In genomic region chr9:33101104-33101951, GRCh38 we compare ENCODE assay signal across 10 cellular contexts. TPM values are rescaled to one million over a fixed set of nuclear protein-coding genes. Genes with fewer than 3 reads are reported as not detected.
DNase-seq lines count a peak whose midpoint lies in the region; ATAC-seq, FAIRE-seq and TF ChIP-seq lines count a peak whose summit lies in the region.
"Had no signal": no experiment of that assay in that cellular context is flagged by ENCODE, and none has a peak within 500 bp of the region (broad histone marks: within the 10 kb centered on the region; RNA-seq: fewer than 3 reads in every experiment).

No MANE protein-coding gene starts in this region.

- 83% methylated on average over 2 of the region's 10 CpGs; no CpG with 5 or more reads in 1 of the 2 experiments for WGBS in IMR-90 (ENCODE audit: extremely low coverage in 2 of 2, insufficient read length in 1 of 2), 2 experiments
- WGBS in prostate gland: 75% methylated on average over 10 of the region's 10 CpGs

- H3K4me2 ChIP-seq in IMR-90 (ENCODE audit: low read depth, low read length): no peak overlapping the region

- H3K23ac ChIP-seq in IMR-90 (ENCODE audit: low read depth, low read length): no peak overlapping the region

- TF ChIP-seq POLR2A in IMR-90 (IDR thresholded peaks at IDR 0.05; ENCODE audit: low read depth, low read length) (no peak), prostate gland (IDR thresholded peaks at IDR 0.05) (no peak)

- H2AK9ac ChIP-seq in IMR-90 (replicated peaks; ENCODE audit: low read depth, low read length, poor library complexity): peak overlapping the region; percentile 31

- H3K36me3 Mint-ChIP-seq in type B pancreatic cell: no peaks in the 10 kb centered on the region

- dilution Hi-C loops in IMR-90 (cut with HindIII; ENCODE audit: low sequenced_read_pairs, unreplicated experiment): no loop called here

- no TSS peak for BruUV-seq in IMR-90 (replicated peaks; lab: Mats Ljungman, UMichigan)

- no peaks in the 10 kb centered on the region for H3K27me3 Mint-ChIP-seq in type B pancreatic cell
- H3K27me3 Mint-ChIP-seq: activated B cell treated with CpG ODN at 0.5 μM for 24 hours; activated naive CD8-positive, alpha-beta T cell treated with anti-CD3 and anti-CD28 coated beads, Interleukin-2, amount 50 U/mL, for 24 hours had no signal

- in situ Hi-C loops in IMR-90 (cut with MboI; ENCODE audit: low sequenced_read_pairs): no loop called here

- peak overlapping the region in 1 of 2 experiments; percentile 32; a peak in 1 of 4 replicates for H4K8ac ChIP-seq in IMR-90 (ENCODE audit: low read depth in 2 of 2, low read length in 2 of 2)

- H3K9me3 Mint-ChIP-seq in type B pancreatic cell: no peaks in the 10 kb centered on the region
- H3K9me3 Mint-ChIP-seq: activated B cell treated with CpG ODN at 0.5 μM for 24 hours; activated naive CD8-positive, alpha-beta T cell treated with anti-CD3 and anti-CD28 coated beads, Interleukin-2, amount 50 U/mL, for 24 hours had no signal

- intact Hi-C loops in IMR-90 (cut with micrococcal nuclease): no loop called here
- intact Hi-C loops in prostate gland (cut with DNase I): no loop called here

- TF ChIP-seq RAD21 in IMR-90 (IDR thresholded peaks at IDR 0.05; ENCODE audit: low read length): no peak

- H3K36me3 ChIP-seq in IMR-90 (ENCODE audit: control insufficient read depth, insufficient read depth, low read length) (no peaks in the 10 kb centered on the region), bronchial epithelial cell (ENCODE audit: control insufficient read depth, insufficient read depth, low read length) (no peaks in the 10 kb centered on the region), prostate gland (no peaks in the 10 kb centered on the region)

- FAIRE-seq in bronchial epithelial cell (lab: Jason Lieb, UNC): no peak
- FAIRE-seq: GM12892 had no signal

- peak overlapping the region; percentile 39 for H2BK120ac ChIP-seq in IMR-90 (ENCODE audit: low read depth, low read length)

- H3K9me3 ChIP-seq in IMR-90 (ENCODE audit: control insufficient read depth, insufficient read depth, low read length) (no peaks in the 10 kb centered on the region), prostate gland (no peaks in the 10 kb centered on the region)

- peaks cover 11% of the 10 kb centered on the region for H3K4me1 Mint-ChIP-seq in type B pancreatic cell (ENCODE audit: unreplicated experiment)

- H3K27ac Mint-ChIP-seq in type B pancreatic cell: peak overlapping the region; percentile 77
- H3K27ac Mint-ChIP-seq: activated B cell treated with CpG ODN at 0.5 μM for 24 hours; activated naive CD8-positive, alpha-beta T cell treated with anti-CD3 and anti-CD28 coated beads, Interleukin-2, amount 50 U/mL, for 24 hours had no signal

- ATAC-seq in IMR-90 (ENCODE audit: low read depth) (peak; percentile 68), HG03280 (IDR thresholded peaks at IDR 0.05; ENCODE audit: unreplicated experiment) (no peak)
- ATAC-seq: activated naive CD8-positive, alpha-beta T cell treated with anti-CD3 and anti-CD28 coated beads, Interleukin-2, amount 50 U/mL, for 24 hours had no signal

- H4K91ac ChIP-seq in IMR-90 (ENCODE audit: insufficient read depth, low read depth, low read length): peak overlapping the region; percentile 35; the same call in 1 of the 2 replicates

- DNase-seq in IMR-90: peak; percentile 39
- peak; percentile 76 for DNase-seq in bronchial epithelial cell (ENCODE audit: low read depth)
- peak; percentile 98 for DNase-seq in kidney tubule cell (ENCODE audit: low spot score)
- no peak for DNase-seq in type B pancreatic cell (ENCODE audit: extremely low spot score, unreplicated experiment)
- DNase-seq in prostate gland (ENCODE audit: low spot score): no peak
- no peak for DNase-seq in GM19238 (ENCODE audit: insufficient read length, low spot score)
- DNase-seq: activated B cell treated with CpG ODN at 0.5 μM for 24 hours; activated naive CD8-positive, alpha-beta T cell treated with anti-CD3 and anti-CD28 coated beads, Interleukin-2, amount 50 U/mL, for 24 hours had no signal

- peak overlapping the region; percentile 45 for H2BK5ac ChIP-seq in IMR-90 (ENCODE audit: low read depth, low read length, poor library complexity, severe bottlenecking)

- H3K27me3 ChIP-seq in IMR-90 (ENCODE audit: control insufficient read depth, insufficient read depth, low read length): no peaks in the 10 kb centered on the region
- no peaks in the 10 kb centered on the region for H3K27me3 ChIP-seq in bronchial epithelial cell (ENCODE audit: control insufficient read depth, insufficient read depth, low read length)
- no peaks in the 10 kb centered on the region for H3K27me3 ChIP-seq in prostate gland (replicated peaks; ENCODE audit: insufficient read depth)

- 0 out of 2 replicates have a peak overlapping the region, but pooled peaks have one; percentile 23 for H3K4ac ChIP-seq in IMR-90 (ENCODE audit: low read depth, low read length)

- H3K9me1 ChIP-seq in IMR-90 (ENCODE audit: insufficient read depth, low read length): peaks cover 16% of the 10 kb centered on the region

- CTCF ChIA-PET in IMR-90 (lab: Yijun Ruan, JAX): no interaction called here

- peak overlapping the region; percentile 30; the same call in 1 of the 2 replicates for H2AK5ac ChIP-seq in IMR-90 (ENCODE audit: low read depth, low read length)

- peak overlapping the region; percentile 20; the same call in 1 of the 2 replicates for H3K14ac ChIP-seq in IMR-90 (replicated peaks; ENCODE audit: low read depth, low read length)

- no peaks in the 10 kb centered on the region for H4K20me1 ChIP-seq in IMR-90 (ENCODE audit: insufficient read depth, low read length)

- no peak overlapping the region for H3K4me3 ChIP-seq in IMR-90 (ENCODE audit: insufficient read depth, low read depth, low read length)
- no peak overlapping the region for H3K4me3 ChIP-seq in bronchial epithelial cell (ENCODE audit: low read depth, low read length)
- H3K4me3 ChIP-seq in prostate gland: no peak overlapping the region

- H3K9ac ChIP-seq in IMR-90 (ENCODE audit: low read depth, low read length): no peak overlapping the region

- no peak overlapping the region for H3K18ac ChIP-seq in IMR-90 (ENCODE audit: low read depth, low read length)

- TF ChIP-seq CTCF in IMR-90 (conservative IDR thresholded peaks at IDR 0.05; ENCODE audit: low read depth, low read length): no peak
- no peak for TF ChIP-seq CTCF in bronchial epithelial cell (IDR thresholded peaks at IDR 0.05; ENCODE audit: insufficient read depth, low read length, severe bottlenecking)
- TF ChIP-seq CTCF in type B pancreatic cell (conservative IDR thresholded peaks at IDR 0.05): no peak
- TF ChIP-seq CTCF in prostate gland (IDR thresholded peaks at IDR 0.05): no peak

- H4K5ac ChIP-seq in IMR-90 (ENCODE audit: low read depth, low read length): no peak overlapping the region

- peak overlapping the region; percentile 11; the same call in 1 of the 3 replicates for H2BK15ac ChIP-seq in IMR-90 (ENCODE audit: low read depth, low read length)

- H3K4me3 Mint-ChIP-seq in type B pancreatic cell: no peak overlapping the region
- H3K4me3 Mint-ChIP-seq: activated B cell treated with CpG ODN at 0.5 μM for 24 hours; activated naive CD8-positive, alpha-beta T cell treated with anti-CD3 and anti-CD28 coated beads, Interleukin-2, amount 50 U/mL, for 24 hours had no signal

- H3K79me1 ChIP-seq in IMR-90 (ENCODE audit: low read depth in 1 of 2, low read length in 2 of 2): no peaks in the 10 kb centered on the region

- POLR2A ChIA-PET in IMR-90 (lab: Charles Lee; ENCODE audit: unreplicated experiment): no interaction called here

- H2AFZ ChIP-seq in IMR-90 (replicated peaks; ENCODE audit: low read length, poor library complexity): peak overlapping the region; percentile 66

- no peak overlapping the region for H3K56ac ChIP-seq in IMR-90 (ENCODE audit: extremely low read depth, insufficient read depth, low read length)

- H2BK20ac ChIP-seq in IMR-90 (ENCODE audit: low read depth, low read length): no peak overlapping the region

- H3K27ac ChIP-seq in IMR-90 (ENCODE audit: insufficient read depth, low read length) (peak overlapping the region; percentile 39), prostate gland (no peak overlapping the region)

- H3K4me1 ChIP-seq in IMR-90 (ENCODE audit: control insufficient read depth, insufficient read depth, low read length) (peaks cover 13% of the 10 kb centered on the region), prostate gland (replicated peaks) (no peaks in the 10 kb centered on the region)

TF ChIP-seq in IMR-90, 13 proteins besides CTCF, POLR2A, EP300 and RAD21:
- TF ChIP-seq BHLHE40 (IDR thresholded peaks at IDR 0.05; ENCODE audit: low read depth, low read length): no peak
- TF ChIP-seq CEBPB (IDR thresholded peaks at IDR 0.05; ENCODE audit: low read depth, low read length): no peak

RNA-seq across cellular contexts. Expression of gene SMU1, which starts 24.9 kb away (rescaled TPM):
- total RNA-seq in IMR-90 (2012; rRNA removed) (36.0 and 37.8 TPM in 2 replicates), bronchial epithelial cell (37.9 and 40.5 TPM in 2 replicates), type B pancreatic cell (ENCODE audit: low replicate concordance) (21.0 and 25.4 TPM in 2 replicates), prostate gland (10 to 100 TPM; 18.4 to 19.1 TPM)
- polyA plus RNA-seq in IMR-90 (2012; rRNA removed): 8.6 and 11.1 TPM in 2 replicates
- polyA plus RNA-seq in IMR-90 (2012; cell fraction: cytosol; rRNA removed): 3.0 and 4.1 TPM in 2 replicates
- polyA plus RNA-seq in IMR-90 (2012; cell fraction: nucleus; rRNA removed; ENCODE audit: low replicate concordance): 1.4 and 6.1 TPM in 2 replicates

Comparison
In these comparisons a context has a peak if more than half of its experiments do, and no peak if none do; other contexts are left out.
1. DNase-seq: peak in IMR-90 (single experiment), bronchial epithelial cell (single experiment) and kidney tubule cell (single experiment); none in type B pancreatic cell (single experiment), prostate gland (single experiment) and GM19238 (single experiment).